Comparison of ENCODE assay signal across 15 cellular contexts in genomic region chr19:4578552-4579248, GRCh38. TPM values are rescaled to one million over a fixed set of nuclear protein-coding genes. Genes with fewer than 3 reads are reported as not detected.
"Had no signal": no experiment of that assay in that cellular context is flagged by ENCODE, and none has a peak within 500 bp of the region (broad histone marks: within the 10 kb centered on the region; RNA-seq: fewer than 3 reads in every experiment).

No MANE protein-coding gene starts in this region.

- H3K9me3 Mint-ChIP-seq: activated naive CD8-positive, alpha-beta T cell treated with anti-CD3 and anti-CD28 coated beads, Interleukin-2, amount 10 ng/mL, durations not matched to agents 7 days and 5 days; activated T-helper 1 cell treated with anti-CD3 and anti-CD28 coated beads, Interleukin-12 subunit alpha, Interleukin-12 subunit beta, Interleukin-2, Interleukin-4 antibody, amounts not matched to agents 30 ng/mL and 10 ng/mL and 1 ng/mL, durations not matched to agents 14 hours and 24 hours and 36 hours; dendritic cell treated with granulocyte-macrophage colony-stimulating factor and Interleukin-4, amounts not matched to agents 40 ng/mL and 50 ng/mL, for 4 days; natural killer cell treated with Interleukin-12 subunit alpha and Interleukin-12 subunit beta and Interleukin-15 and Interleukin-18, amount 100 ng/mL, for 72 hours had no signal

- H3K4me3 ChIP-seq: tibial artery, uterus had no signal

- H3K4me3 Mint-ChIP-seq: activated naive CD8-positive, alpha-beta T cell treated with anti-CD3 and anti-CD28 coated beads, Interleukin-2, amount 10 ng/mL, durations not matched to agents 7 days and 5 days; activated T-helper 1 cell treated with anti-CD3 and anti-CD28 coated beads, Interleukin-12 subunit alpha, Interleukin-12 subunit beta, Interleukin-2, Interleukin-4 antibody, amounts not matched to agents 30 ng/mL and 10 ng/mL and 1 ng/mL, durations not matched to agents 14 hours and 24 hours and 36 hours; dendritic cell treated with granulocyte-macrophage colony-stimulating factor and Interleukin-4, amounts not matched to agents 40 ng/mL and 50 ng/mL, for 4 days; natural killer cell treated with Interleukin-12 subunit alpha and Interleukin-12 subunit beta and Interleukin-15 and Interleukin-18, amount 100 ng/mL, for 72 hours had no signal

- DNase-seq: activated CD4-positive, alpha-beta T cell treated with anti-CD3 and anti-CD28 coated beads, Interleukin-2, amount 50 U/mL, for 1 hour; activated naive CD4-positive, alpha-beta T cell; activated naive CD8-positive, alpha-beta T cell treated with anti-CD3 and anti-CD28 coated beads, Interleukin-2, amount 10 ng/mL, durations not matched to agents 7 days and 5 days; effector memory CD4-positive, alpha-beta T cell; foreskin keratinocyte; mesendoderm; small intestine; stimulated activated CD4-positive, alpha-beta T cell treated with anti-CD3 and anti-CD28 coated beads, Interleukin-4, amount 100 ng/mL, for 24 hours; stimulated activated naive CD4-positive, alpha-beta T cell; tibial artery; uterus had no signal

- H3K9me3 ChIP-seq: tibial artery, uterus had no signal

- H3K36me3 Mint-ChIP-seq: activated naive CD8-positive, alpha-beta T cell treated with anti-CD3 and anti-CD28 coated beads, Interleukin-2, amount 10 ng/mL, durations not matched to agents 7 days and 5 days; natural killer cell treated with Interleukin-12 subunit alpha and Interleukin-12 subunit beta and Interleukin-15 and Interleukin-18, amount 100 ng/mL, for 72 hours had no signal

- H3K27ac Mint-ChIP-seq: activated naive CD8-positive, alpha-beta T cell treated with anti-CD3 and anti-CD28 coated beads, Interleukin-2, amount 10 ng/mL, durations not matched to agents 7 days and 5 days; activated T-helper 1 cell treated with anti-CD3 and anti-CD28 coated beads, Interleukin-12 subunit alpha, Interleukin-12 subunit beta, Interleukin-2, Interleukin-4 antibody, amounts not matched to agents 30 ng/mL and 10 ng/mL and 1 ng/mL, durations not matched to agents 14 hours and 24 hours and 36 hours; dendritic cell treated with granulocyte-macrophage colony-stimulating factor and Interleukin-4, amounts not matched to agents 40 ng/mL and 50 ng/mL, for 4 days; natural killer cell treated with Interleukin-12 subunit alpha and Interleukin-12 subunit beta and Interleukin-15 and Interleukin-18, amount 100 ng/mL, for 72 hours had no signal

- FAIRE-seq: small intestine had no signal

- H3K36me3 ChIP-seq: tibial artery, uterus had no signal

- H3K27ac ChIP-seq: foreskin keratinocyte, tibial artery, uterus had no signal

- ATAC-seq: foreskin keratinocyte; natural killer cell treated with Interleukin-12 subunit alpha and Interleukin-12 subunit beta and Interleukin-15 and Interleukin-18, amount 100 ng/mL, for 72 hours had no signal

RNA-seq across cellular contexts. Expression of gene SEMA6B, which starts 19.2 kb away (rescaled TPM):
- total RNA-seq: activated CD8-positive, alpha-beta memory T cell treated with anti-CD3 and anti-CD28 coated beads for 36 hours; activated T-helper 1 cell treated with anti-CD3 and anti-CD28 coated beads, Interleukin-12 subunit alpha, Interleukin-12 subunit beta, Interleukin-2, Interleukin-4 antibody, amounts not matched to agents 30 ng/mL and 10 ng/mL and 1 ng/mL, durations not matched to agents 14 hours and 24 hours and 36 hours had no signal

RNA-seq across cellular contexts. Expression of gene LRG1, which starts 38.9 kb away (rescaled TPM):
- total RNA-seq: activated naive CD8-positive, alpha-beta T cell treated with anti-CD3 and anti-CD28 coated beads, Interleukin-2, amount 10 ng/mL, durations not matched to agents 7 days and 5 days had no signal

RNA-seq across cellular contexts. Expression of gene PLIN5, which starts 43.7 kb away (rescaled TPM):
- total RNA-seq: activated CD8-positive, alpha-beta memory T cell treated with anti-CD3 and anti-CD28 coated beads for 36 hours; activated T-helper 1 cell treated with anti-CD3 and anti-CD28 coated beads, Interleukin-12 subunit alpha, Interleukin-12 subunit beta, Interleukin-2, Interleukin-4 antibody, amounts not matched to agents 30 ng/mL and 10 ng/mL and 1 ng/mL, durations not matched to agents 14 hours and 24 hours and 36 hours; foreskin keratinocyte; natural killer cell treated with Interleukin-12 subunit alpha and Interleukin-12 subunit beta and Interleukin-15 and Interleukin-18, amount 100 ng/mL, for 72 hours had no signal
- polyA plus RNA-seq: foreskin keratinocyte had no signal
